1 cellular context compared by ENCODE assay signal in the genomic region with DNA sequence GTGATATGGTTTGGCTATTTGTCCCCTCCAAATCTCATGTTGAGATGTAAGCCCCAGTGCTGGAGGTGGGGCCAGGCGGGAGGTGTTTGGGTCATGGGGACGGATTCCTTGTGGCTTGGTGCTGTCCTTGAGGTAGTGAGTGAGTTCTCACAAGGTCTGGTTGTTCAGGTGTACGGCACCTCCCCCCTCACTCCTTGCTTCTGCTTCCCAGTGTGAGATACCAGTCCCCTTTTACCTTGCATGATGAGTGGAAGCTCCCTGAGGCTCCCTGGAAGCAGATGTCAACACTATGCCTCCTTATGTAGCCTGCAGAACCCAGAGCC.
TF ChIP-seq lines count a peak whose summit lies in the region.

No MANE protein-coding gene starts in this region.

TF ChIP-seq in HepG2, 621 proteins besides CTCF, POLR2A, EP300 and RAD21 (continued from another document):
- TF ChIP-seq, protein P1, sequence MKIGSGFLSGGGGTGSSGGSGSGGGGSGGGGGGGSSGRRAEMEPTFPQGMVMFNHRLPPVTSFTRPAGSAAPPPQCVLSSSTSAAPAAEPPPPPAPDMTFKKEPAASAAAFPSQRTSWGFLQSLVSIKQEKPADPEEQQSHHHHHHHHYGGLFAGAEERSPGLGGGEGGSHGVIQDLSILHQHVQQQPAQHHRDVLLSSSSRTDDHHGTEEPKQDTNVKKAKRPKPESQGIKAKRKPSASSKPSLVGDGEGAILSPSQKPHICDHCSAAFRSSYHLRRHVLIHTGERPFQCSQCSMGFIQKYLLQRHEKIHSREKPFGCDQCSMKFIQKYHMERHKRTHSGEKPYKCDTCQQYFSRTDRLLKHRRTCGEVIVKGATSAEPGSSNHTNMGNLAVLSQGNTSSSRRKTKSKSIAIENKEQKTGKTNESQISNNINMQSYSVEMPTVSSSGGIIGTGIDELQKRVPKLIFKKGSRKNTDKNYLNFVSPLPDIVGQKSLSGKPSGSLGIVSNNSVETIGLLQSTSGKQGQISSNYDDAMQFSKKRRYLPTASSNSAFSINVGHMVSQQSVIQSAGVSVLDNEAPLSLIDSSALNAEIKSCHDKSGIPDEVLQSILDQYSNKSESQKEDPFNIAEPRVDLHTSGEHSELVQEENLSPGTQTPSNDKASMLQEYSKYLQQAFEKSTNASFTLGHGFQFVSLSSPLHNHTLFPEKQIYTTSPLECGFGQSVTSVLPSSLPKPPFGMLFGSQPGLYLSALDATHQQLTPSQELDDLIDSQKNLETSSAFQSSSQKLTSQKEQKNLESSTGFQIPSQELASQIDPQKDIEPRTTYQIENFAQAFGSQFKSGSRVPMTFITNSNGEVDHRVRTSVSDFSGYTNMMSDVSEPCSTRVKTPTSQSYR (CRISPR knock-in tag; IDR thresholded peaks at IDR 0.05; ENCODE audit: borderline replicate concordance), result no peak
- no peak for TF ChIP-seq YY1 (IDR thresholded peaks at IDR 0.05; ENCODE audit: insufficient read depth, insufficient replicate concordance, low read depth, low read length)
- no peak for TF ChIP-seq TRAFD1 (CRISPR knock-in tag; IDR thresholded peaks at IDR 0.05; ENCODE audit: borderline replicate concordance)
- no peak for TF ChIP-seq GPBP1L1 (CRISPR knock-in tag; IDR thresholded peaks at IDR 0.05)
- no peak for TF ChIP-seq JARID2 (CRISPR knock-in tag; IDR thresholded peaks at IDR 0.05; ENCODE audit: insufficient replicate concordance)
- TF ChIP-seq ARNT2 (CRISPR knock-in tag; IDR thresholded peaks at IDR 0.05; ENCODE audit: low read depth), result no peak
- TF ChIP-seq EEA1 (CRISPR knock-in tag; IDR thresholded peaks at IDR 0.05; ENCODE audit: borderline replicate concordance), result no peak
- TF ChIP-seq ZNF691 (CRISPR knock-in tag; IDR thresholded peaks at IDR 0.05; ENCODE audit: borderline replicate concordance, low read depth), result no peak
